In the genomic region with DNA sequence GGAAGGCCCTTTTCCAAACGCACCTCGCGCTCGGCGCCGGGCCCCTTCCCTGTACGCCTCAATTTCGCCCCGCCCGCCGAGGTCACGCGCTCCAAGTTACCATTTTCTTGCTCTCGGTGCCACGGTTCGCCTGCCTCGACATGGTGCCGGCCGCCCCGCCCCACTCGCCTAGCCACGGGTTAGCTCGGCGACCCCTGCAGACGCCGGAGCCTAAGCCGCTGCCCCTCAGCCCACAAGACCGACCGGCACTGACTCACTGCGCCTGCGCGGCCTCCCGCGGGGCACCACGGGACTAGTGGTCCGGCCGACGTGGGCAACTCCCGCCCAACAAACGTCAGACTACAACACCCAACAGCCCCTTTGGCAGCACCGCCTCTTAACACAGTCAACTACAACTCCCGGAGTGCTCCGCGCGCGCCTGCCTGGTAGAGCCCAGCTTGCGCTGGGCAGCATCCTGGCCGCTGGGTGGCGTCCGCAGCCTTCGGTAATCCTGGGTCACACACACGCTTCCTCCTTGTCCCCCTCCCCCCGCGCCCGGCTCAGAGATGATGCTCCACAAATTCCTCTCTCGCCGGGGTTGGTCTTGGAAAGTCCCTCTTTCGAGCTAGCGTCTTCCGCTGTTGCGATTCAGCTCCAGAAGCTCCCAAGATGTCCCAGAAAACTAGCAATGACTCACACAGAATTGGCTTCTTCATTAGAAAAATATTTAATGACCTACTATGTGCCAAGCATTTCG, we compare ENCODE assay signal across 1 cellular context.
TF ChIP-seq lines count a peak whose summit lies in the region.

A gene (minus strand): TSS at position 250 of the 736 bp plus-strand sequence. CDS start 108 bp downstream, at position 142.

TF ChIP-seq in H1, 55 proteins besides CTCF, POLR2A, EP300 and RAD21 (continued from another document):
- TF ChIP-seq, protein P1, sequence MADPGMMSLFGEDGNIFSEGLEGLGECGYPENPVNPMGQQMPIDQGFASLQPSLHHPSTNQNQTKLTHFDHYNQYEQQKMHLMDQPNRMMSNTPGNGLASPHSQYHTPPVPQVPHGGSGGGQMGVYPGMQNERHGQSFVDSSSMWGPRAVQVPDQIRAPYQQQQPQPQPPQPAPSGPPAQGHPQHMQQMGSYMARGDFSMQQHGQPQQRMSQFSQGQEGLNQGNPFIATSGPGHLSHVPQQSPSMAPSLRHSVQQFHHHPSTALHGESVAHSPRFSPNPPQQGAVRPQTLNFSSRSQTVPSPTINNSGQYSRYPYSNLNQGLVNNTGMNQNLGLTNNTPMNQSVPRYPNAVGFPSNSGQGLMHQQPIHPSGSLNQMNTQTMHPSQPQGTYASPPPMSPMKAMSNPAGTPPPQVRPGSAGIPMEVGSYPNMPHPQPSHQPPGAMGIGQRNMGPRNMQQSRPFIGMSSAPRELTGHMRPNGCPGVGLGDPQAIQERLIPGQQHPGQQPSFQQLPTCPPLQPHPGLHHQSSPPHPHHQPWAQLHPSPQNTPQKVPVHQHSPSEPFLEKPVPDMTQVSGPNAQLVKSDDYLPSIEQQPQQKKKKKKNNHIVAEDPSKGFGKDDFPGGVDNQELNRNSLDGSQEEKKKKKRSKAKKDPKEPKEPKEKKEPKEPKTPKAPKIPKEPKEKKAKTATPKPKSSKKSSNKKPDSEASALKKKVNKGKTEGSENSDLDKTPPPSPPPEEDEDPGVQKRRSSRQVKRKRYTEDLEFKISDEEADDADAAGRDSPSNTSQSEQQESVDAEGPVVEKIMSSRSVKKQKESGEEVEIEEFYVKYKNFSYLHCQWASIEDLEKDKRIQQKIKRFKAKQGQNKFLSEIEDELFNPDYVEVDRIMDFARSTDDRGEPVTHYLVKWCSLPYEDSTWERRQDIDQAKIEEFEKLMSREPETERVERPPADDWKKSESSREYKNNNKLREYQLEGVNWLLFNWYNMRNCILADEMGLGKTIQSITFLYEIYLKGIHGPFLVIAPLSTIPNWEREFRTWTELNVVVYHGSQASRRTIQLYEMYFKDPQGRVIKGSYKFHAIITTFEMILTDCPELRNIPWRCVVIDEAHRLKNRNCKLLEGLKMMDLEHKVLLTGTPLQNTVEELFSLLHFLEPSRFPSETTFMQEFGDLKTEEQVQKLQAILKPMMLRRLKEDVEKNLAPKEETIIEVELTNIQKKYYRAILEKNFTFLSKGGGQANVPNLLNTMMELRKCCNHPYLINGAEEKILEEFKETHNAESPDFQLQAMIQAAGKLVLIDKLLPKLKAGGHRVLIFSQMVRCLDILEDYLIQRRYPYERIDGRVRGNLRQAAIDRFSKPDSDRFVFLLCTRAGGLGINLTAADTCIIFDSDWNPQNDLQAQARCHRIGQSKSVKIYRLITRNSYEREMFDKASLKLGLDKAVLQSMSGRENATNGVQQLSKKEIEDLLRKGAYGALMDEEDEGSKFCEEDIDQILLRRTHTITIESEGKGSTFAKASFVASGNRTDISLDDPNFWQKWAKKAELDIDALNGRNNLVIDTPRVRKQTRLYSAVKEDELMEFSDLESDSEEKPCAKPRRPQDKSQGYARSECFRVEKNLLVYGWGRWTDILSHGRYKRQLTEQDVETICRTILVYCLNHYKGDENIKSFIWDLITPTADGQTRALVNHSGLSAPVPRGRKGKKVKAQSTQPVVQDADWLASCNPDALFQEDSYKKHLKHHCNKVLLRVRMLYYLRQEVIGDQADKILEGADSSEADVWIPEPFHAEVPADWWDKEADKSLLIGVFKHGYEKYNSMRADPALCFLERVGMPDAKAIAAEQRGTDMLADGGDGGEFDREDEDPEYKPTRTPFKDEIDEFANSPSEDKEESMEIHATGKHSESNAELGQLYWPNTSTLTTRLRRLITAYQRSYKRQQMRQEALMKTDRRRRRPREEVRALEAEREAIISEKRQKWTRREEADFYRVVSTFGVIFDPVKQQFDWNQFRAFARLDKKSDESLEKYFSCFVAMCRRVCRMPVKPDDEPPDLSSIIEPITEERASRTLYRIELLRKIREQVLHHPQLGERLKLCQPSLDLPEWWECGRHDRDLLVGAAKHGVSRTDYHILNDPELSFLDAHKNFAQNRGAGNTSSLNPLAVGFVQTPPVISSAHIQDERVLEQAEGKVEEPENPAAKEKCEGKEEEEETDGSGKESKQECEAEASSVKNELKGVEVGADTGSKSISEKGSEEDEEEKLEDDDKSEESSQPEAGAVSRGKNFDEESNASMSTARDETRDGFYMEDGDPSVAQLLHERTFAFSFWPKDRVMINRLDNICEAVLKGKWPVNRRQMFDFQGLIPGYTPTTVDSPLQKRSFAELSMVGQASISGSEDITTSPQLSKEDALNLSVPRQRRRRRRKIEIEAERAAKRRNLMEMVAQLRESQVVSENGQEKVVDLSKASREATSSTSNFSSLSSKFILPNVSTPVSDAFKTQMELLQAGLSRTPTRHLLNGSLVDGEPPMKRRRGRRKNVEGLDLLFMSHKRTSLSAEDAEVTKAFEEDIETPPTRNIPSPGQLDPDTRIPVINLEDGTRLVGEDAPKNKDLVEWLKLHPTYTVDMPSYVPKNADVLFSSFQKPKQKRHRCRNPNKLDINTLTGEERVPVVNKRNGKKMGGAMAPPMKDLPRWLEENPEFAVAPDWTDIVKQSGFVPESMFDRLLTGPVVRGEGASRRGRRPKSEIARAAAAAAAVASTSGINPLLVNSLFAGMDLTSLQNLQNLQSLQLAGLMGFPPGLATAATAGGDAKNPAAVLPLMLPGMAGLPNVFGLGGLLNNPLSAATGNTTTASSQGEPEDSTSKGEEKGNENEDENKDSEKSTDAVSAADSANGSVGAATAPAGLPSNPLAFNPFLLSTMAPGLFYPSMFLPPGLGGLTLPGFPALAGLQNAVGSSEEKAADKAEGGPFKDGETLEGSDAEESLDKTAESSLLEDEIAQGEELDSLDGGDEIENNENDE (IDR thresholded peaks at IDR 0.05; ENCODE audit: insufficient replicate concordance, low read length) = no peak
TF ChIP-seq in H1: peak in this region for 27.
